In the genomic region with DNA sequence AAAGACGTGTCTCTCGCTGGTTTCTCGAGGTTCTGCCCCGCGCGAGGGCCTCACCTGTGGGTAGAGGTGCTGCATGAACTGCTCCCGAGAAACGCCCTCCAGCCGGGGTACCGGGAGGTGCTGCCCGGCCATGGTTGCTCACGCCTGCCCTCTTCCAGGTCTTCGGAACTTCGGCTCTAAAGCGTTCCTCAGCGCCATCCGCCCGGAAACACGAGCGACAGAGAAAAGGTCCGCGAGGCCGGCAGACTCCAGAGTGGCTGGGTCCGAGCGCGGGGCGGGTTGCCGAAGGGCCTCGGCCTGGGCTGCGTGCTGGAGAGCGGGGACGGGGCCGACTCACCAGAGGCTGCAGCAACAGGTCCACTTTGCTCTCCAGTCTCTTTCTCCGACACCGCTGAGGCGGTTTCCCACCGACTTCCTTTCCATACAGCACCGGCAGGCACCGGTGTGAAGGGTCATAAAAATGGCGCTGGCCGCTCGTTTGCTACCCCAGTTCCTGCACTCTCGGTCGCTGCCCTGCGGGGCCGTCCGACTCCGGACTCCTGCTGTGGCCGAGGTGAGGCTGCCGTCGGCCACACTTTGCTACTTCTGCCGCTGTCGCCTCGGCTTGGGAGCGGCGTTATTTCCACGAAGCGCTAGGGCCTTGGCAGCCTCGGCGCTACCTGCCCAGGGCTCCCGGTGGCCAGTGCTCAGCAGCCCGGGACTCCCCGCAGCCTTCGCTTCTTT, we compare ENCODE assay signal across 1 cellular context.
TF ChIP-seq lines count a peak whose summit lies in the region.

A gene with protein sequence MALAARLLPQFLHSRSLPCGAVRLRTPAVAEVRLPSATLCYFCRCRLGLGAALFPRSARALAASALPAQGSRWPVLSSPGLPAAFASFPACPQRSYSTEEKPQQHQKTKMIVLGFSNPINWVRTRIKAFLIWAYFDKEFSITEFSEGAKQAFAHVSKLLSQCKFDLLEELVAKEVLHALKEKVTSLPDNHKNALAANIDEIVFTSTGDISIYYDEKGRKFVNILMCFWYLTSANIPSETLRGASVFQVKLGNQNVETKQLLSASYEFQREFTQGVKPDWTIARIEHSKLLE (plus strand): TSS at position 244 of the 723 bp plus-strand sequence. CDS start 217 bp downstream, at position 461.
A gene with protein sequence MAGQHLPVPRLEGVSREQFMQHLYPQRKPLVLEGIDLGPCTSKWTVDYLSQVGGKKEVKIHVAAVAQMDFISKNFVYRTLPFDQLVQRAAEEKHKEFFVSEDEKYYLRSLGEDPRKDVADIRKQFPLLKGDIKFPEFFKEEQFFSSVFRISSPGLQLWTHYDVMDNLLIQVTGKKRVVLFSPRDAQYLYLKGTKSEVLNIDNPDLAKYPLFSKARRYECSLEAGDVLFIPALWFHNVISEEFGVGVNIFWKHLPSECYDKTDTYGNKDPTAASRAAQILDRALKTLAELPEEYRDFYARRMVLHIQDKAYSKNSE (minus strand): TSS at position 153 of the 723 bp plus-strand sequence. CDS start 21 bp downstream, at position 132.

TF ChIP-seq in K562, 482 proteins besides CTCF, POLR2A, EP300 and RAD21 (continued from another document and continues in another):
- TF ChIP-seq, protein P1, sequence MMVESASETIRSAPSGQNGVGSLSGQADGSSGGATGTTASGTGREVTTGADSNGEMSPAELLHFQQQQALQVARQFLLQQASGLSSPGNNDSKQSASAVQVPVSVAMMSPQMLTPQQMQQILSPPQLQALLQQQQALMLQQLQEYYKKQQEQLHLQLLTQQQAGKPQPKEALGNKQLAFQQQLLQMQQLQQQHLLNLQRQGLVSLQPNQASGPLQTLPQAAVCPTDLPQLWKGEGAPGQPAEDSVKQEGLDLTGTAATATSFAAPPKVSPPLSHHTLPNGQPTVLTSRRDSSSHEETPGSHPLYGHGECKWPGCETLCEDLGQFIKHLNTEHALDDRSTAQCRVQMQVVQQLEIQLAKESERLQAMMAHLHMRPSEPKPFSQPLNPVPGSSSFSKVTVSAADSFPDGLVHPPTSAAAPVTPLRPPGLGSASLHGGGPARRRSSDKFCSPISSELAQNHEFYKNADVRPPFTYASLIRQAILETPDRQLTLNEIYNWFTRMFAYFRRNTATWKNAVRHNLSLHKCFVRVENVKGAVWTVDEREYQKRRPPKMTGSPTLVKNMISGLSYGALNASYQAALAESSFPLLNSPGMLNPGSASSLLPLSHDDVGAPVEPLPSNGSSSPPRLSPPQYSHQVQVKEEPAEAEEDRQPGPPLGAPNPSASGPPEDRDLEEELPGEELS (CRISPR knock-in tag; IDR thresholded peaks at IDR 0.05; ENCODE audit: borderline replicate concordance) = peak; percentile 13; the same call in 1 of the 2 replicates
- TF ChIP-seq BMI1 (IDR thresholded peaks at IDR 0.05; ENCODE audit: low read length) (no peak), MCM7 (IDR thresholded peaks at IDR 0.05) (no peak), SNIP1 (IDR thresholded peaks at IDR 0.05; ENCODE audit: low read depth) (no peak), MCM3 (IDR thresholded peaks at IDR 0.05) (no peak), SRSF3 (IDR thresholded peaks at IDR 0.05; ENCODE audit: insufficient read depth, low read length) (no peak), RFX7 (CRISPR knock-in tag; IDR thresholded peaks at IDR 0.05) (no peak), SETDB1 (IDR thresholded peaks at IDR 0.05; ENCODE audit: low read length) (no peak), FOXK2 (conservative IDR thresholded peaks at IDR 0.05 in 1 of 2, IDR thresholded peaks at IDR 0.05 in 1 of 2; ENCODE audit: low read depth in 2 of 2) (peak in 1 of 2 experiments; percentile 56; a peak in 2 of 4 replicates), CHCHD3 (CRISPR knock-in tag; IDR thresholded peaks at IDR 0.05) (no peak), FOXM1 (IDR thresholded peaks at IDR 0.05; ENCODE audit: low read depth) (peak; percentile 81; the same call in 1 of the 2 replicates), FOXM1 (CRISPR knock-in tag; IDR thresholded peaks at IDR 0.05; ENCODE audit: low read depth) (no peak), ZNF444 (CRISPR knock-in tag; IDR thresholded peaks at IDR 0.05) (no peak), L3MBTL2 (IDR thresholded peaks at IDR 0.05) (peak; percentile 56; the same call in 1 of the 2 replicates), ESRRB (CRISPR knock-in tag; IDR thresholded peaks at IDR 0.05; ENCODE audit: borderline replicate concordance) (no peak), YY1 (IDR thresholded peaks at IDR 0.05; ENCODE audit: borderline replicate concordance in 1 of 3, control insufficient read depth in 1 of 3, extremely low read depth in 1 of 3, insufficient read depth in 3 of 3, insufficient read length in 1 of 3, insufficient replicate concordance in 2 of 3, low read depth in 1 of 3, low read length in 2 of 3) (peak; percentile 57 to 91 (median 88)), NFIC (IDR thresholded peaks at IDR 0.05) (peak; percentile 45), ZFP30 (CRISPR knock-in tag; IDR thresholded peaks at IDR 0.05; ENCODE audit: borderline replicate concordance) (no peak), NR3C1 (CRISPR knock-in tag; IDR thresholded peaks at IDR 0.05) (no peak), PPARD (CRISPR knock-in tag; IDR thresholded peaks at IDR 0.05) (no peak), TAL1 (IDR thresholded peaks at IDR 0.05) (no peak), SMAD4 (CRISPR knock-in tag; conservative IDR thresholded peaks at IDR 0.05) (peak; percentile 64), U2AF1 (optimal IDR thresholded peaks at IDR 0.05; ENCODE audit: low read depth, low read length) (no peak), PCBP1 (IDR thresholded peaks at IDR 0.05; ENCODE audit: low read depth, low read length, poor library complexity, severe bottlenecking) (peak; percentile 84), ZNF133 (CRISPR knock-in tag; IDR thresholded peaks at IDR 0.05) (no peak), SMARCB1 (IDR thresholded peaks at IDR 0.05; ENCODE audit: insufficient read length, low read depth) (no peak), WHSC1 (IDR thresholded peaks at IDR 0.05; ENCODE audit: low read length) (no peak), ZNF3 (CRISPR knock-in tag; IDR thresholded peaks at IDR 0.05) (no peak), ZNF212 (CRISPR knock-in tag; IDR thresholded peaks at IDR 0.05) (no peak), MEF2D (tag; conservative IDR thresholded peaks at IDR 0.05; ENCODE audit: low read depth) (0 out of 2 replicates have a peak, but pooled peaks have one; percentile 51), CBX5 (IDR thresholded peaks at IDR 0.05; ENCODE audit: borderline replicate concordance, low read depth) (no peak), SMAD3 (CRISPR knock-in tag; conservative IDR thresholded peaks at IDR 0.05) (no peak), SMAD1 (IDR thresholded peaks at IDR 0.05; ENCODE audit: low read depth, low read length, partially characterized antibody) (no peak), MAFG (tag; conservative IDR thresholded peaks at IDR 0.05) (no peak)
- TF ChIP-seq, protein P2, sequence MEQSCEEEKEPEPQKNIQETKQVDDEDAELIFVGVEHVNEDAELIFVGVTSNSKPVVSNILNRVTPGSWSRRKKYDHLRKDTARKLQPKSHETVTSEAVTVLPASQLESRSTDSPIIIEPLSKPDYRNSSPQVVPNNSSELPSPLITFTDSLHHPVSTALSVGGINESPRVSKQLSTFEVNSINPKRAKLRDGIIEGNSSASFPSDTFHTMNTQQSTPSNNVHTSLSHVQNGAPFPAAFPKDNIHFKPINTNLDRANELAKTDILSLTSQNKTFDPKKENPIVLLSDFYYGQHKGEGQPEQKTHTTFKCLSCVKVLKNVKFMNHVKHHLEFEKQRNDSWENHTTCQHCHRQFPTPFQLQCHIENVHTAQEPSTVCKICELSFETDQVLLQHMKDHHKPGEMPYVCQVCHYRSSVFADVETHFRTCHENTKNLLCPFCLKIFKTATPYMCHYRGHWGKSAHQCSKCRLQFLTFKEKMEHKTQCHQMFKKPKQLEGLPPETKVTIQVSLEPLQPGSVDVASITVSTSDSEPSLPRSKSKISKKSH (CRISPR knock-in tag; IDR thresholded peaks at IDR 0.05) = no peak
- TF ChIP-seq, protein P3, sequence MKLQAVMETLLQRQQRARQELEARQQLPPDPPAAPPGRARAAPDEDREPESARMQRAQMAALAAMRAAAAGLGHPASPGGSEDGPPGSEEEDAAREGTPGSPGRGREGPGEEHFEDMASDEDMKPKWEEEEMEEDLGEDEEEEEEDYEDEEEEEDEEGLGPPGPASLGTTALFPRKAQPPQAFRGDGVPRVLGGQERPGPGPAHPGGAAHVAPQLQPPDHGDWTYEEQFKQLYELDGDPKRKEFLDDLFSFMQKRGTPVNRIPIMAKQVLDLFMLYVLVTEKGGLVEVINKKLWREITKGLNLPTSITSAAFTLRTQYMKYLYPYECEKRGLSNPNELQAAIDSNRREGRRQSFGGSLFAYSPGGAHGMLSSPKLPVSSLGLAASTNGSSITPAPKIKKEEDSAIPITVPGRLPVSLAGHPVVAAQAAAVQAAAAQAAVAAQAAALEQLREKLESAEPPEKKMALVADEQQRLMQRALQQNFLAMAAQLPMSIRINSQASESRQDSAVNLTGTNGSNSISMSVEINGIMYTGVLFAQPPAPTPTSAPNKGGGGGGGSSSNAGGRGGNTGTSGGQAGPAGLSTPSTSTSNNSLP (IDR thresholded peaks at IDR 0.05; ENCODE audit: borderline replicate concordance, low read depth, low read length) = no peak
- TF ChIP-seq, protein P4, sequence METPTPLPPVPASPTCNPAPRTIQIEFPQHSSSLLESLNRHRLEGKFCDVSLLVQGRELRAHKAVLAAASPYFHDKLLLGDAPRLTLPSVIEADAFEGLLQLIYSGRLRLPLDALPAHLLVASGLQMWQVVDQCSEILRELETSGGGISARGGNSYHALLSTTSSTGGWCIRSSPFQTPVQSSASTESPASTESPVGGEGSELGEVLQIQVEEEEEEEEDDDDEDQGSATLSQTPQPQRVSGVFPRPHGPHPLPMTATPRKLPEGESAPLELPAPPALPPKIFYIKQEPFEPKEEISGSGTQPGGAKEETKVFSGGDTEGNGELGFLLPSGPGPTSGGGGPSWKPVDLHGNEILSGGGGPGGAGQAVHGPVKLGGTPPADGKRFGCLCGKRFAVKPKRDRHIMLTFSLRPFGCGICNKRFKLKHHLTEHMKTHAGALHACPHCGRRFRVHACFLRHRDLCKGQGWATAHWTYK (CRISPR knock-in tag; IDR thresholded peaks at IDR 0.05) = no peak
- TF ChIP-seq, protein P5, sequence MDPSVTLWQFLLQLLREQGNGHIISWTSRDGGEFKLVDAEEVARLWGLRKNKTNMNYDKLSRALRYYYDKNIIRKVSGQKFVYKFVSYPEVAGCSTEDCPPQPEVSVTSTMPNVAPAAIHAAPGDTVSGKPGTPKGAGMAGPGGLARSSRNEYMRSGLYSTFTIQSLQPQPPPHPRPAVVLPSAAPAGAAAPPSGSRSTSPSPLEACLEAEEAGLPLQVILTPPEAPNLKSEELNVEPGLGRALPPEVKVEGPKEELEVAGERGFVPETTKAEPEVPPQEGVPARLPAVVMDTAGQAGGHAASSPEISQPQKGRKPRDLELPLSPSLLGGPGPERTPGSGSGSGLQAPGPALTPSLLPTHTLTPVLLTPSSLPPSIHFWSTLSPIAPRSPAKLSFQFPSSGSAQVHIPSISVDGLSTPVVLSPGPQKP (CRISPR knock-in tag; IDR thresholded peaks at IDR 0.05) = no peak
